ENCODE assay signal across 8 cellular contexts in the genomic region with DNA sequence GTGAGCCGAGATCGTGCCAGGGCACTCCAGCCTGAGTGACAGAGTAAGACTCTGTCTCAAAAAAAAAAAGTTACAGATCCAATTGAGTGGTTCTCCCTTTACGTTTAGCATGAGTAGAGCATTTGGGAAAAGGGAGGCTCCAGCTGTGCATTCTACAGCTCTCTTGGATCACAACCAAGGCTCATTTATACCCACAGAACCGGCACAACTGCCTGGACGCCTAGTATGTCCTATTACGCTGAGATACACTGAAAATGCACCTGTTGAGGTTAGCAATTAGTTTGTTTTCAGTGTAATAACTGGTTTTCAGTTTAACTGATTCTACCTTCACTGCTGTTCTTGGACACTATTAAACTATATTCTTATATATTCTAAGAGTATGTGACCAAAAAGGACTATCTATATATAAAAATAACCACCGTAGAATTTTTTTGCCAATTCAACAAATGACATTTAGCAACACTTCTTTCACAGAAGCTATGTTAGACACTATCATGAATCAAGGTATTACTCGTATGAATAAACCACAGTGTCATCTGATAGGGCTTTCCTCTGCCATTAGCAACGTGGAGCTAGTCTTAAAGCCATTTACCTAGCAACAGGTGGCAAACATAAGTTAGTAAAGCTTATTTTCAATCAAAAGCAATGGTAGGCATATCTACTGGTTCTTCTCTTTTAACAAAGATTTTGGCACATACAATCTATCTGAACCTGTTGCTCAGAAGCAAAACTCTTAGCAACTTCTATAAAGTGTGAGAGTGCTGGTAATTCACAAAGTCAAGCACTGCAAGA. TPM values are rescaled to one million over a fixed set of nuclear protein-coding genes. Genes with fewer than 3 reads are reported as not detected.
DNase-seq lines count a peak whose midpoint lies in the region; ATAC-seq and TF ChIP-seq lines count a peak whose summit lies in the region.

No MANE protein-coding gene starts in this region.

- intact Hi-C loops in thyroid gland (cut with DNase I), result no loop called here

- peaks cover 37 to 40% of the 10 kb centered on the region in 2 donors for H3K4me1 ChIP-seq in thyroid gland

- H3K27ac Mint-ChIP-seq in activated CD8-positive, alpha-beta T cell treated with anti-CD3 and anti-CD28 coated beads, Interleukin-2, amount 10 ng/mL, durations not matched to agents 7 days and 5 days, result peak overlapping the region; percentile 93

- H3K36me3 ChIP-seq in kidney epithelial cell (ENCODE audit: control insufficient read depth, insufficient read depth, low read length), result peaks cover 1% of the 10 kb centered on the region
- peaks cover 0 to 3% of the 10 kb centered on the region in 2 donors for H3K36me3 ChIP-seq in thyroid gland

- POLR2A ChIA-PET in activated CD8-positive, alpha-beta T cell treated with anti-CD3 and anti-CD28 coated beads, Interleukin-2, amount 10 ng/mL, durations not matched to agents 7 days and 5 days (lab: Charles Lee), result interaction anchor here (0.6 to 3.5 kb wide), 4 partner anchors 8 to 78 kb away, joined by 3 to 27 read pairs (median 7); a partner anchor contains a TSS

- peak overlapping the region; percentile 88 for H3K4me3 Mint-ChIP-seq in activated T-cell treated with anti-CD3 and anti-CD28 coated beads, Interleukin-2, amount 50 U/mL, for 4 hours
- H3K4me3 Mint-ChIP-seq in activated CD8-positive, alpha-beta T cell treated with anti-CD3 and anti-CD28 coated beads, Interleukin-2, amount 10 ng/mL, durations not matched to agents 7 days and 5 days, result peak overlapping the region; percentile 88

- H3K9me3 ChIP-seq in thyroid gland, result no peaks in the 10 kb centered on the region

- no peaks in the 10 kb centered on the region for H3K9me3 Mint-ChIP-seq in activated T-cell treated with anti-CD3 and anti-CD28 coated beads, Interleukin-2, amount 50 U/mL, for 4 hours
- H3K9me3 Mint-ChIP-seq in activated CD8-positive, alpha-beta T cell treated with anti-CD3 and anti-CD28 coated beads, Interleukin-2, amount 10 ng/mL, durations not matched to agents 7 days and 5 days (ENCODE audit: insufficient read depth), result no peaks in the 10 kb centered on the region

- H3K36me3 Mint-ChIP-seq in activated T-cell treated with anti-CD3 and anti-CD28 coated beads, Interleukin-2, amount 50 U/mL, for 4 hours (ENCODE audit: insufficient read depth), result peaks cover 22% of the 10 kb centered on the region
- H3K36me3 Mint-ChIP-seq in activated CD8-positive, alpha-beta T cell treated with anti-CD3 and anti-CD28 coated beads, Interleukin-2, amount 10 ng/mL, durations not matched to agents 7 days and 5 days (ENCODE audit: low read depth), result peaks cover 26% of the 10 kb centered on the region

- no peaks in the 10 kb centered on the region for H3K27me3 Mint-ChIP-seq in activated T-cell treated with anti-CD3 and anti-CD28 coated beads, Interleukin-2, amount 50 U/mL, for 4 hours (ENCODE audit: low read depth)
- H3K27me3 Mint-ChIP-seq in activated CD8-positive, alpha-beta T cell treated with anti-CD3 and anti-CD28 coated beads, Interleukin-2, amount 10 ng/mL, durations not matched to agents 7 days and 5 days (ENCODE audit: low read depth), result no peaks in the 10 kb centered on the region

- H3K4me3 ChIP-seq in kidney epithelial cell (ENCODE audit: low read depth, low read length) (peak overlapping the region; percentile 69), thyroid gland (replicated peaks in 1 of 3) (no peak overlapping the region)

- no peak for TF ChIP-seq POLR2A in thyroid gland (IDR thresholded peaks at IDR 0.05)

- WGBS in thyroid gland, 2 donors, result 83 to 84% methylated on average over 9 of the region's 9 CpGs

- H3K27me3 ChIP-seq in kidney epithelial cell (ENCODE audit: control insufficient read depth, insufficient read depth, low read length) (no peaks in the 10 kb centered on the region), thyroid gland (no peaks in the 10 kb centered on the region)

- H3K27ac ChIP-seq in thyroid gland, result peak overlapping the region in 2 of 3 donors; percentile 57 to 98

- DNase-seq in activated T-cell treated with anti-CD3 and anti-CD28 coated beads, Interleukin-2, amount 50 U/mL, for 4 hours, result no peak
- DNase-seq in activated T-cell treated with anti-CD3 and anti-CD28 coated beads, Interleukin-2, amount 50 U/mL, for 48 hours, result no peak
- no peak for DNase-seq in activated CD8-positive, alpha-beta T cell treated with anti-CD3 and anti-CD28 coated beads, Interleukin-2, amount 10 ng/mL, durations not matched to agents 7 days and 5 days
- DNase-seq in kidney epithelial cell (ENCODE audit: low read depth) (no peak), thyroid gland (no peak), NCI-H526 treated with DMSO at 0.1 percent for 48 hours (lab: John Stamatoyannopoulos, UW) (no peak), AG20443 (ENCODE audit: low spot score) (no peak)

- CTCF ChIA-PET in activated CD8-positive, alpha-beta T cell treated with anti-CD3 and anti-CD28 coated beads, Interleukin-2, amount 10 ng/mL, durations not matched to agents 7 days and 5 days (lab: Charles Lee), result interaction anchor here (1.0 kb wide), 1 partner anchor 50 kb away, joined by 4 read pairs; no protein-coding TSS in a partner anchor

- no peak for ATAC-seq in activated T-cell treated with anti-CD3 and anti-CD28 coated beads, Interleukin-2, amount 50 U/mL, for 4 hours
- no peak for ATAC-seq in activated CD8-positive, alpha-beta T cell treated with anti-CD3 and anti-CD28 coated beads, Interleukin-2, amount 10 ng/mL, durations not matched to agents 7 days and 5 days
- no peak for ATAC-seq in GM18907 (IDR thresholded peaks at IDR 0.05; ENCODE audit: unreplicated experiment)

- no peak for TF ChIP-seq CTCF in kidney epithelial cell (IDR thresholded peaks at IDR 0.05; ENCODE audit: insufficient read depth, low read length, poor library complexity, severe bottlenecking)
- TF ChIP-seq CTCF in thyroid gland (IDR thresholded peaks at IDR 0.05), result no peak

- peaks cover 48% of the 10 kb centered on the region for H3K4me1 Mint-ChIP-seq in activated T-cell treated with anti-CD3 and anti-CD28 coated beads, Interleukin-2, amount 50 U/mL, for 4 hours (ENCODE audit: low read depth)
- peaks cover 47% of the 10 kb centered on the region for H3K4me1 Mint-ChIP-seq in activated CD8-positive, alpha-beta T cell treated with anti-CD3 and anti-CD28 coated beads, Interleukin-2, amount 10 ng/mL, durations not matched to agents 7 days and 5 days (ENCODE audit: low read depth)

RNA-seq across cellular contexts. Expression of a gene that starts 3.6 kb away (rescaled TPM):
- total RNA-seq in activated T-cell treated with anti-CD3 and anti-CD28 coated beads, Interleukin-2, amount 50 U/mL, for 4 hours, result 100 to 1,000 TPM in 2 of 3 donors, 10 to 100 TPM in 1; 94.4 to 113 (median 103) TPM
- 10 to 100 TPM; 39.4 to 43.6 TPM for total RNA-seq in activated CD8-positive, alpha-beta T cell treated with anti-CD3 and anti-CD28 coated beads, Interleukin-2, amount 10 ng/mL, durations not matched to agents 7 days and 5 days
- total RNA-seq in kidney epithelial cell (28.1 and 33.7 TPM in 2 replicates), thyroid gland (10 to 100 TPM; 28.5 to 43.7 (median 32.6) TPM)
